In the genomic region with DNA sequence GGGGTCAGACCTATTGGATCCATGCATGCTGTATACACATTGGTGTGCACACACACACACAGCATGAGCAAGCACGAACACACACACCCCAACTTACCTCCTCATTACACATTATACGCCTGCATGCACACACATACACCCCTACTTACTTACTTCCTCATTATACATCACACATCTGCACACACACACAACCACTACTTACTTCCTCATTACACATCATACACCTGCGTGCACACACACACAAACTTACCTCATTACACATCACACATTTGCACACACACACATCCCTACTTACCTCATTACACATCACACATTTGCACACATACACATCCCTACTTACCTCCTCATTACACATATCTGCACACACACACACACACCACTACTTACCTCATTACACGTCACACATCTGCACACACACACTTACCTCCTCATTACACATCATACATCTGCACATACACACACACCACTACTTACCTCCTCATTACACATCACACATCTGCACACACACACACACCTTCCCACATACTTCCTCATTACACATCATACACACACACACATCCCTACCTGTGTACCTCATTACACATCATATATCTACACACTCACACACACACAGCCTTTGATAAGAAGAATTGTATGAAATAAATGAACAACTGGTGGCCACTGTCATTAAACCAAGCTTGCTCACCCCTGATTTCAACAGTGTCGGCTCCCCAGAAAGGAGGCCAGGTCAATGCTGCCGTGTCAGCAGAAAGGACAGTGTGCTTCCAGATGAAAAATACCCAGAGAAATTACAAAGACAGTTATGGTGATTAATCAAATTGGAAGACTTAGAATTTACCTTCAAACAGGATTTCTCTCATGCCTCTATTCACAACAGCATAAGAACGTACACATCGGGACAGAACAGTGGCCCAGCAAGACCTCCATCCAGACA, we compare ENCODE assay signal across 1 cellular context.
A peak's percentile ranks its signal among the peaks of the same experiment; 100 is the strongest.
TF ChIP-seq lines count a peak whose summit lies in the region.

No MANE protein-coding gene starts in this region.

TF ChIP-seq in IMR-90, 13 proteins besides CTCF, POLR2A, EP300 and RAD21:
- TF ChIP-seq MAFK (IDR thresholded peaks at IDR 0.05; ENCODE audit: low read depth, low read length) (peak; percentile 73), RCOR1 (IDR thresholded peaks at IDR 0.05; ENCODE audit: insufficient replicate concordance, low read length) (no peak), RFX5 (IDR thresholded peaks at IDR 0.05; ENCODE audit: low read depth, low read length) (no peak), MAZ (IDR thresholded peaks at IDR 0.05; ENCODE audit: borderline replicate concordance, low read depth, low read length) (no peak), SMC3 (IDR thresholded peaks at IDR 0.05; ENCODE audit: low read depth, low read length) (no peak), CEBPB (IDR thresholded peaks at IDR 0.05; ENCODE audit: low read depth, low read length) (no peak)
- TF ChIP-seq, protein P1, sequence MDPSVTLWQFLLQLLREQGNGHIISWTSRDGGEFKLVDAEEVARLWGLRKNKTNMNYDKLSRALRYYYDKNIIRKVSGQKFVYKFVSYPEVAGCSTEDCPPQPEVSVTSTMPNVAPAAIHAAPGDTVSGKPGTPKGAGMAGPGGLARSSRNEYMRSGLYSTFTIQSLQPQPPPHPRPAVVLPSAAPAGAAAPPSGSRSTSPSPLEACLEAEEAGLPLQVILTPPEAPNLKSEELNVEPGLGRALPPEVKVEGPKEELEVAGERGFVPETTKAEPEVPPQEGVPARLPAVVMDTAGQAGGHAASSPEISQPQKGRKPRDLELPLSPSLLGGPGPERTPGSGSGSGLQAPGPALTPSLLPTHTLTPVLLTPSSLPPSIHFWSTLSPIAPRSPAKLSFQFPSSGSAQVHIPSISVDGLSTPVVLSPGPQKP (IDR thresholded peaks at IDR 0.05; ENCODE audit: borderline replicate concordance, low read depth, low read length): no peak
TF ChIP-seq in IMR-90: peak in this region for 1.
